ENCODE assay signal across 31 cellular contexts in genomic region chr15:33150516-33150915, GRCh38. TPM values are rescaled to one million over a fixed set of nuclear protein-coding genes. Genes with fewer than 3 reads are reported as not detected.
DNase-seq lines count a peak whose midpoint lies in the region; ATAC-seq and TF ChIP-seq lines count a peak whose summit lies in the region.
"Had no signal": no experiment of that assay in that cellular context is flagged by ENCODE, and none has a peak within 500 bp of the region (broad histone marks: within the 10 kb centered on the region; RNA-seq: fewer than 3 reads in every experiment).

No MANE protein-coding gene starts in this region.

- TF ChIP-seq CTCF in GM23338 (conservative IDR thresholded peaks at IDR 0.05; ENCODE audit: low read depth in 2 of 2) = no peak
- TF ChIP-seq CTCF in neural progenitor cell (IDR thresholded peaks at IDR 0.05) = no peak
- no peak for TF ChIP-seq CTCF in mesothelial cell of epicardium (IDR thresholded peaks at IDR 0.05; ENCODE audit: unreplicated experiment)

- no peak overlapping the region for H3K9ac ChIP-seq in neural progenitor cell

- H3K27ac ChIP-seq in GM23338 (ENCODE audit: low read depth) (no peak overlapping the region), neural progenitor cell (peak overlapping the region; percentile 44), SJCRH30 (no peak overlapping the region)
- H3K27ac ChIP-seq: brain microvascular endothelial cell, gastroesophageal sphincter, neutrophil, sigmoid colon, stomach, tibial artery had no signal

- no peak for ATAC-seq in GM23338
- no peak for ATAC-seq in GM21390 (IDR thresholded peaks at IDR 0.05; ENCODE audit: unreplicated experiment)
- ATAC-seq: gastroesophageal sphincter, HepG2, Panc1 had no signal

- H2AFZ ChIP-seq in GM23338 (peak overlapping the region; percentile 43; the same call in 1 of the 2 replicates), neural progenitor cell (replicated peaks) (no peak overlapping the region)

- H3F3A ChIP-seq in GM23338 (replicated peaks; ENCODE audit: low read depth) (no peaks in the 10 kb centered on the region), neural progenitor cell (ENCODE audit: low read depth) (peaks cover 7% of the 10 kb centered on the region)

- no peak overlapping the region for H3K4me3 Mint-ChIP-seq in GM23338
- no peak overlapping the region for H3K4me3 Mint-ChIP-seq in neural progenitor cell
- no peak overlapping the region for H3K4me3 Mint-ChIP-seq in mesothelial cell of epicardium
- H3K4me3 Mint-ChIP-seq: activated naive CD4-positive, alpha-beta T cell treated with anti-CD3 and anti-CD28 coated beads, Interleukin-2, amount 50 U/mL, for 24 hours; CD4-positive, alpha-beta memory T cell; H9; memory B cell; T-helper 2 cell treated with Interferon-gamma antibody and Interleukin-4, amounts not matched to agents 5 μg/mL and 100 μg/mL, for 36 hours had no signal

- H3K9me3 Mint-ChIP-seq in GM23338 (no peaks in the 10 kb centered on the region), neural progenitor cell (no peaks in the 10 kb centered on the region), mesothelial cell of epicardium (no peaks in the 10 kb centered on the region)
- H3K9me3 Mint-ChIP-seq: activated naive CD4-positive, alpha-beta T cell treated with anti-CD3 and anti-CD28 coated beads, Interleukin-2, amount 50 U/mL, for 24 hours; CD4-positive, alpha-beta memory T cell; H9; memory B cell; T-helper 2 cell treated with Interferon-gamma antibody and Interleukin-4, amounts not matched to agents 5 μg/mL and 100 μg/mL, for 36 hours had no signal

- H3K4me1 ChIP-seq in GM23338 (ENCODE audit: insufficient read depth) (peaks cover 10% of the 10 kb centered on the region; the same call in 1 of the 2 replicates), neural progenitor cell (peaks cover 27% of the 10 kb centered on the region), SJCRH30 (peaks cover 6% of the 10 kb centered on the region)
- H3K4me1 ChIP-seq: gastroesophageal sphincter, sigmoid colon, stomach, tibial artery had no signal

- H3K36me3 Mint-ChIP-seq in GM23338 (ENCODE audit: low read depth) (no peaks in the 10 kb centered on the region), neural progenitor cell (no peaks in the 10 kb centered on the region), mesothelial cell of epicardium (no peaks in the 10 kb centered on the region)
- H3K36me3 Mint-ChIP-seq: activated naive CD4-positive, alpha-beta T cell treated with anti-CD3 and anti-CD28 coated beads, Interleukin-2, amount 50 U/mL, for 24 hours; CD4-positive, alpha-beta memory T cell; memory B cell had no signal

- H3K9me3 ChIP-seq in neural progenitor cell (ENCODE audit: low read depth) = no peaks in the 10 kb centered on the region
- H3K9me3 ChIP-seq in SJCRH30 (replicated peaks) = no peaks in the 10 kb centered on the region
- H3K9me3 ChIP-seq: gastroesophageal sphincter, left lung, neutrophil, sigmoid colon, stomach, tibial artery had no signal

- no peaks in the 10 kb centered on the region for H3K36me3 ChIP-seq in GM23338 (ENCODE audit: insufficient read depth)
- H3K36me3 ChIP-seq in neural progenitor cell = no peaks in the 10 kb centered on the region
- 0 out of 2 replicates have a peak, but pooled peaks cover 8% of the 10 kb centered on the region for H3K36me3 ChIP-seq in SJCRH30
- H3K36me3 ChIP-seq: brain microvascular endothelial cell, gastroesophageal sphincter, left lung, neutrophil, sigmoid colon, stomach, tibial artery had no signal

- DNase-seq in GM23338 (ENCODE audit: low spot score) (no peak), NCI-H82 treated with DMSO at 0.1 percent for 48 hours (lab: John Stamatoyannopoulos, UW; ENCODE audit: unreplicated experiment) (peak; percentile 92), glomerular visceral epithelial cell (ENCODE audit: extremely low spot score) (peak; percentile 53), neural progenitor cell (ENCODE audit: low spot score) (peak; percentile 35), mesothelial cell of epicardium (ENCODE audit: low spot score in 2 of 2, unreplicated experiment in 2 of 2) (no peak), NCI-H748 (lab: John Stamatoyannopoulos, UW; ENCODE audit: unreplicated experiment) (no peak), SJCRH30 (no peak)
- DNase-seq: activated CD4-positive, alpha-beta T cell treated with anti-CD3 and anti-CD28 coated beads for 48 hours; amygdala; brain microvascular endothelial cell; CD4-positive, alpha-beta memory T cell; H9; hypothalamus; left lung; NCI-H1092 treated with DMSO at 0.1 percent for 48 hours; NCI-H1694 treated with DMSO at 0.1 percent for 48 hours; NCI-H2171; NCI-H510A; SHP77; sigmoid colon; stimulated activated CD4-positive, alpha-beta T cell treated with anti-CD3 and anti-CD28 coated beads, Interleukin-4, amount 100 ng/mL, for 1 hour; stomach; tibial artery had no signal

- H3K27me3 Mint-ChIP-seq in GM23338 (ENCODE audit: insufficient read depth, low read depth, poor library complexity) = peaks cover 2% of the 10 kb centered on the region
- peaks cover 5% of the 10 kb centered on the region for H3K27me3 Mint-ChIP-seq in neural progenitor cell (ENCODE audit: insufficient read depth, low read depth)
- no peaks in the 10 kb centered on the region for H3K27me3 Mint-ChIP-seq in mesothelial cell of epicardium (ENCODE audit: low read depth)
- H3K27me3 Mint-ChIP-seq: activated naive CD4-positive, alpha-beta T cell treated with anti-CD3 and anti-CD28 coated beads, Interleukin-2, amount 50 U/mL, for 24 hours had no signal

- H3K27me3 ChIP-seq in GM23338 (ENCODE audit: insufficient read depth) = no peaks in the 10 kb centered on the region
- no peaks in the 10 kb centered on the region for H3K27me3 ChIP-seq in neural progenitor cell
- H3K27me3 ChIP-seq in SJCRH30 = no peaks in the 10 kb centered on the region
- H3K27me3 ChIP-seq: brain microvascular endothelial cell, gastroesophageal sphincter, sigmoid colon, tibial artery had no signal

- no peak overlapping the region for H3K4me3 ChIP-seq in GM23338
- H3K4me3 ChIP-seq in neural progenitor cell = no peak overlapping the region
- no peak overlapping the region for H3K4me3 ChIP-seq in SJCRH30
- H3K4me3 ChIP-seq: tibial artery had no signal

- no peaks in the 10 kb centered on the region for H3K79me2 ChIP-seq in GM23338 (replicated peaks; ENCODE audit: insufficient read depth)
- no peaks in the 10 kb centered on the region for H3K79me2 ChIP-seq in neural progenitor cell (ENCODE audit: low read depth)

- H3K4me1 Mint-ChIP-seq in GM23338 (peaks cover 22% of the 10 kb centered on the region), neural progenitor cell (peaks cover 41% of the 10 kb centered on the region), mesothelial cell of epicardium (peaks cover 13% of the 10 kb centered on the region)

- H3K4me2 ChIP-seq in GM23338 (no peak overlapping the region), neural progenitor cell (peak overlapping the region; percentile 19)

- H3K27ac Mint-ChIP-seq in GM23338 (no peak overlapping the region), neural progenitor cell (no peak overlapping the region), mesothelial cell of epicardium (no peak overlapping the region)
- H3K27ac Mint-ChIP-seq: activated naive CD4-positive, alpha-beta T cell treated with anti-CD3 and anti-CD28 coated beads, Interleukin-2, amount 50 U/mL, for 24 hours; H9; memory B cell; T-helper 2 cell treated with Interferon-gamma antibody and Interleukin-4, amounts not matched to agents 5 μg/mL and 100 μg/mL, for 36 hours had no signal

- peaks cover 3% of the 10 kb centered on the region; the same call in 1 of the 2 replicates for H3K9me2 ChIP-seq in GM23338 (ENCODE audit: insufficient read depth)

- H4K20me1 ChIP-seq in GM23338 (replicated peaks; ENCODE audit: insufficient read depth) (no peaks in the 10 kb centered on the region), neural progenitor cell (ENCODE audit: low read depth) (no peaks in the 10 kb centered on the region)

TF ChIP-seq in GM23338, 12 proteins besides CTCF, POLR2A, EP300 and RAD21 (continues in another document):
- no peak for TF ChIP-seq EZH2phosphoT487 (IDR thresholded peaks at IDR 0.05; ENCODE audit: unreplicated experiment)

RNA-seq across cellular contexts. Expression of gene FMN1, which starts 44.0 kb away (rescaled TPM):
- total RNA-seq in GM23338 (2014; rRNA removed; shearing (Covaris generic)) = 1.6 and 2.1 TPM in 2 replicates
- polyA plus RNA-seq in GM23338 (2016; fragmentation: Nextera tagmentation; extraction: Ambion mirVana) = 0.71 and 1.2 TPM in 2 replicates
- 2.2 and 5.7 TPM in 2 replicates for total RNA-seq in neural progenitor cell (ENCODE audit: low replicate concordance)
- total RNA-seq in mesothelial cell of epicardium = 1.1 to 1.6 TPM (median 1.2 TPM) in 3 replicates
- total RNA-seq in SJCRH30 (2014; rRNA removed; shearing (Covaris generic)) = 15.6 and 21.2 TPM in 2 replicates

Comparison
In these comparisons a context has a peak if more than half of its experiments do, and no peak if none do; other contexts are left out.
1. DNase-seq: peak in NCI-H82 treated with DMSO at 0.1 percent for 48 hours (single experiment), glomerular visceral epithelial cell (single experiment) and neural progenitor cell (single experiment); none in GM23338 (single experiment), mesothelial cell of epicardium (0 of 2), NCI-H748 (single experiment) and SJCRH30 (0 of 2).